ENCODE assay signal across 1 cellular context in the genomic region with DNA sequence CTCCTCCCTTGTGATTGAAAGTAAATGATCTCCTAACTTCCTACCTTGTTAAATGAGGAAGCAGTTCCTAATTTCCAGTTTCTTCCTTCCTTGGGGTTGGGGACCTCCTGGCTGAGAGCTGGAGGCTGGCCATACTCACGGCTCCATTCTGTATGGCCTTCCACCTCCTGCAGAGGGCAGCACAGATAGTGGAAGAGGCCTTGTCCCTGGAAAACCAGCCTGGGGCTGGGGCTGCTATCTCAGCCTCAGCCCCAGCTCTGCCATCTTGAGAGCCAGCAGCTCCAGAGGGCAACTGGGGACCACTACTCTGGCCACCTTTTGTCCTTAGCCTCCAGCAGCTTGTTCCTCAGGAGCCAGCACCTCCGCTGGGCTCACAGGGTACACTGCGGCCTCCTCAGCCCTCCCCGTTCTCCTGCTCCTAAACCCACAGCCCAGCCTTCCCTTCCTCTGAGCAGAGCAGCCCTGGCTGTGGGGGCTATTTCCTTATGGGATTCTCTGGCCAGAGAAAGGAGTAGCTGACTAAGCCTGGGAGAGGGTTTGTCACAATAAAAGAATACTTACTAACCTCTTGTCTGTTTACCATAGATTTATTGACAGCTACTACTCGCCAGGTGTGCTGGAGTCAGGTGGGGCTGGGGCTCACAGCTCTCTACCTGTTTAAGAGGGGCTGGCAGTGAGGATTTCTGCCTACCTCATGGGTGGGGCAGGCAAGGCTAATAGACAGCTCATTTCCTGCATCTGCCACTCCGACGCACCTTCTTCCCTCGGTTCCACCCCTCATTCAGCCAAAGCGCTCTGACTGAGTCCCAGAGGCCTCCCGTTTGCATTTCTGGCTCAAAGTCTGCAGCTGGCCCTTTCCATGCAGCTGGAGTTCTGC.
TF ChIP-seq lines count a peak whose summit lies in the region.

No MANE protein-coding gene starts in this region.

TF ChIP-seq in IMR-90, 13 proteins besides CTCF, POLR2A, EP300 and RAD21:
- TF ChIP-seq SMC3 (IDR thresholded peaks at IDR 0.05; ENCODE audit: low read depth, low read length) (peak; percentile 90), FOS (IDR thresholded peaks at IDR 0.05; ENCODE audit: low read depth, low read length) (no peak), MAZ (IDR thresholded peaks at IDR 0.05; ENCODE audit: borderline replicate concordance, low read depth, low read length) (peak; percentile 42; the same call in 1 of the 2 replicates)
